In the genomic region with DNA sequence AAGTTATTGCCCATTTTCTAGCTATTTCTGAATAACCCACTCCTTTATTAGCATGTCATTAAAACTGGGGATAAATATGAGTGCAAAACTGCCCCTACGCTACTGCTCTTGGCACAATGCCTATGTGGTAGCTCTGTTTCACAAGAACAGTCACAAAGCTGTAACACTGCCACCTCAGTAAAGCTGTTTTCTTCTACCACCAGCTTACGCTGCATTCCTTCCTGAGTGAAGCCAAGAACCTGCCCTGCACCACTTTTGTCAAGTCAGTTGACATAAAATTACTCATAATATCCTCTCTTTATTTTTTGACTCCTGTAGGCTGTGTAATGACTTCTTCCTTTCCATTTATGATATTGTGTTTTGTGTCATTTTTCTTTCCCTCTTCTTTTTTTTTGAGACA, we compare ENCODE assay signal across 8 cellular contexts.
DNase-seq lines count a peak whose midpoint lies in the region; ATAC-seq lines count a peak whose summit lies in the region.
"Not testable (repeated sequence)": the region's sequence is repeated elsewhere in the genome, so short reads cannot be mapped to it uniquely, and the experiment has no call there.

No MANE protein-coding gene starts in this region.

- not testable (repeated sequence) for H3K36me3 ChIP-seq in CD4-positive, CD25-positive, alpha-beta regulatory T cell (ENCODE audit: control insufficient read depth, insufficient read depth, low read length)

- not testable (repeated sequence) for H3K4me3 ChIP-seq in CD4-positive, CD25-positive, alpha-beta regulatory T cell (ENCODE audit: low read depth, low read length)

- DNase-seq in CD4-positive, CD25-positive, alpha-beta regulatory T cell; activated CD4-positive, alpha-beta T cell treated with anti-CD3 and anti-CD28 coated beads for 36 hours; activated CD4-positive, alpha-beta memory T cell treated with anti-CD3 and anti-CD28 coated beads, Interleukin-2, amount 10 ng/mL, durations not matched to agents 7 days and 5 days; activated T-cell treated with anti-CD3 and anti-CD28 coated beads, Interleukin-2, amount 50 U/mL, for 72 hours; effector memory CD8-positive, alpha-beta T cell; stimulated activated effector memory CD8-positive, alpha-beta T cell treated with anti-CD3 and anti-CD28 coated beads, Interleukin-12 subunit alpha, Interleukin-12 subunit beta, amount 100 ng/mL, for 72 hours (ENCODE audit: low spot score in 2 of 2): not testable (repeated sequence)
- DNase-seq in activated naive CD4-positive, alpha-beta T cell treated with anti-CD3 and anti-CD28 coated beads for 36 hours: peak; percentile 12

- not testable (repeated sequence) for H3K36me3 Mint-ChIP-seq in CD4-positive, CD25-positive, alpha-beta regulatory T cell; T-helper 1 cell treated with Interleukin-12 subunit alpha and Interleukin-12 subunit beta and Interleukin-4 antibody, amounts not matched to agents 30 μg/mL and 1 μg/mL, for 36 hours (ENCODE audit: low read depth); activated CD4-positive, alpha-beta T cell treated with anti-CD3 and anti-CD28 coated beads for 36 hours (ENCODE audit: low read depth); activated CD4-positive, alpha-beta memory T cell treated with anti-CD3 and anti-CD28 coated beads, Interleukin-2, amount 10 ng/mL, durations not matched to agents 7 days and 5 days (ENCODE audit: low read depth); activated T-cell treated with anti-CD3 and anti-CD28 coated beads, Interleukin-2, amount 50 U/mL, for 72 hours (ENCODE audit: insufficient read depth in 2 of 2); activated naive CD4-positive, alpha-beta T cell treated with anti-CD3 and anti-CD28 coated beads for 36 hours (ENCODE audit: low read depth); effector memory CD8-positive, alpha-beta T cell (ENCODE audit: insufficient read depth); stimulated activated effector memory CD8-positive, alpha-beta T cell treated with anti-CD3 and anti-CD28 coated beads, Interleukin-12 subunit alpha, Interleukin-12 subunit beta, amount 100 ng/mL, for 72 hours

- H3K4me3 Mint-ChIP-seq in CD4-positive, CD25-positive, alpha-beta regulatory T cell: peak overlapping the region in 1 of 4 donors; percentile 41
- H3K4me3 Mint-ChIP-seq in T-helper 1 cell treated with Interleukin-12 subunit alpha and Interleukin-12 subunit beta and Interleukin-4 antibody, amounts not matched to agents 30 μg/mL and 1 μg/mL, for 36 hours; activated CD4-positive, alpha-beta T cell treated with anti-CD3 and anti-CD28 coated beads for 36 hours; activated CD4-positive, alpha-beta memory T cell treated with anti-CD3 and anti-CD28 coated beads, Interleukin-2, amount 10 ng/mL, durations not matched to agents 7 days and 5 days; activated T-cell treated with anti-CD3 and anti-CD28 coated beads, Interleukin-2, amount 50 U/mL, for 72 hours; activated naive CD4-positive, alpha-beta T cell treated with anti-CD3 and anti-CD28 coated beads for 36 hours; effector memory CD8-positive, alpha-beta T cell; stimulated activated effector memory CD8-positive, alpha-beta T cell treated with anti-CD3 and anti-CD28 coated beads, Interleukin-12 subunit alpha, Interleukin-12 subunit beta, amount 100 ng/mL, for 72 hours: not testable (repeated sequence)

- H3K4me1 ChIP-seq in CD4-positive, CD25-positive, alpha-beta regulatory T cell (ENCODE audit: control insufficient read depth, insufficient read depth, low read length, poor library complexity, severe bottlenecking): not testable (repeated sequence)

- H3K27me3 Mint-ChIP-seq in CD4-positive, CD25-positive, alpha-beta regulatory T cell; T-helper 1 cell treated with Interleukin-12 subunit alpha and Interleukin-12 subunit beta and Interleukin-4 antibody, amounts not matched to agents 30 μg/mL and 1 μg/mL, for 36 hours (ENCODE audit: low read depth); activated CD4-positive, alpha-beta T cell treated with anti-CD3 and anti-CD28 coated beads for 36 hours; activated CD4-positive, alpha-beta memory T cell treated with anti-CD3 and anti-CD28 coated beads, Interleukin-2, amount 10 ng/mL, durations not matched to agents 7 days and 5 days; activated T-cell treated with anti-CD3 and anti-CD28 coated beads, Interleukin-2, amount 50 U/mL, for 72 hours (ENCODE audit: low read depth); activated naive CD4-positive, alpha-beta T cell treated with anti-CD3 and anti-CD28 coated beads for 36 hours (ENCODE audit: low read depth); effector memory CD8-positive, alpha-beta T cell: not testable (repeated sequence)

- H3K9me3 ChIP-seq in CD4-positive, CD25-positive, alpha-beta regulatory T cell (ENCODE audit: control insufficient read depth in 2 of 2, low read length in 2 of 2): not testable (repeated sequence)

- not testable (repeated sequence) for H3K27ac ChIP-seq in CD4-positive, CD25-positive, alpha-beta regulatory T cell (ENCODE audit: insufficient read depth, low read length, poor library complexity, severe bottlenecking)

- H3K27me3 ChIP-seq in CD4-positive, CD25-positive, alpha-beta regulatory T cell (ENCODE audit: control insufficient read depth, insufficient read depth, low read length): not testable (repeated sequence)

- peak overlapping the region in 1 of 3 donors; percentile 74 for H3K27ac Mint-ChIP-seq in CD4-positive, CD25-positive, alpha-beta regulatory T cell
- H3K27ac Mint-ChIP-seq in T-helper 1 cell treated with Interleukin-12 subunit alpha and Interleukin-12 subunit beta and Interleukin-4 antibody, amounts not matched to agents 30 μg/mL and 1 μg/mL, for 36 hours: peak overlapping the region; percentile 26
- H3K27ac Mint-ChIP-seq in activated CD4-positive, alpha-beta T cell treated with anti-CD3 and anti-CD28 coated beads for 36 hours; activated naive CD4-positive, alpha-beta T cell treated with anti-CD3 and anti-CD28 coated beads for 36 hours; effector memory CD8-positive, alpha-beta T cell; stimulated activated effector memory CD8-positive, alpha-beta T cell treated with anti-CD3 and anti-CD28 coated beads, Interleukin-12 subunit alpha, Interleukin-12 subunit beta, amount 100 ng/mL, for 72 hours: not testable (repeated sequence)
- peak overlapping the region; percentile 68 for H3K27ac Mint-ChIP-seq in activated CD4-positive, alpha-beta memory T cell treated with anti-CD3 and anti-CD28 coated beads, Interleukin-2, amount 10 ng/mL, durations not matched to agents 7 days and 5 days
- peak overlapping the region; percentile 4 for H3K27ac Mint-ChIP-seq in activated T-cell treated with anti-CD3 and anti-CD28 coated beads, Interleukin-2, amount 50 U/mL, for 72 hours

- ATAC-seq in CD4-positive, CD25-positive, alpha-beta regulatory T cell (ENCODE audit: low read depth in 2 of 2): peak; percentile 34 to 38
- peak; percentile 73 for ATAC-seq in activated CD4-positive, alpha-beta T cell treated with anti-CD3 and anti-CD28 coated beads for 36 hours
- peak; percentile 56 to 74 for ATAC-seq in activated T-cell treated with anti-CD3 and anti-CD28 coated beads, Interleukin-2, amount 50 U/mL, for 72 hours (replicated peaks in 1 of 2)
- peak; percentile 21 for ATAC-seq in effector memory CD8-positive, alpha-beta T cell (replicated peaks)
- peak; percentile 84 for ATAC-seq in stimulated activated effector memory CD8-positive, alpha-beta T cell treated with anti-CD3 and anti-CD28 coated beads, Interleukin-12 subunit alpha, Interleukin-12 subunit beta, amount 100 ng/mL, for 72 hours

- intact Hi-C loops in activated CD4-positive, alpha-beta T cell treated with anti-CD3 and anti-CD28 coated beads for 36 hours (cut with DNase I, micrococcal nuclease); activated naive CD4-positive, alpha-beta T cell treated with anti-CD3 and anti-CD28 coated beads for 36 hours (cut with micrococcal nuclease): not testable (repeated sequence)

- H3K9me3 Mint-ChIP-seq in CD4-positive, CD25-positive, alpha-beta regulatory T cell; T-helper 1 cell treated with Interleukin-12 subunit alpha and Interleukin-12 subunit beta and Interleukin-4 antibody, amounts not matched to agents 30 μg/mL and 1 μg/mL, for 36 hours; activated CD4-positive, alpha-beta T cell treated with anti-CD3 and anti-CD28 coated beads for 36 hours (ENCODE audit: low read depth); activated CD4-positive, alpha-beta memory T cell treated with anti-CD3 and anti-CD28 coated beads, Interleukin-2, amount 10 ng/mL, durations not matched to agents 7 days and 5 days; activated T-cell treated with anti-CD3 and anti-CD28 coated beads, Interleukin-2, amount 50 U/mL, for 72 hours; activated naive CD4-positive, alpha-beta T cell treated with anti-CD3 and anti-CD28 coated beads for 36 hours; effector memory CD8-positive, alpha-beta T cell; stimulated activated effector memory CD8-positive, alpha-beta T cell treated with anti-CD3 and anti-CD28 coated beads, Interleukin-12 subunit alpha, Interleukin-12 subunit beta, amount 100 ng/mL, for 72 hours: not testable (repeated sequence)

- CTCF ChIA-PET in activated CD4-positive, alpha-beta T cell treated with anti-CD3 and anti-CD28 coated beads for 36 hours (lab: Charles Lee); activated CD4-positive, alpha-beta memory T cell treated with anti-CD3 and anti-CD28 coated beads, Interleukin-2, amount 10 ng/mL, durations not matched to agents 7 days and 5 days (lab: Charles Lee); activated naive CD4-positive, alpha-beta T cell treated with anti-CD3 and anti-CD28 coated beads for 36 hours (lab: Charles Lee): not testable (repeated sequence)

- POLR2A ChIA-PET in activated CD4-positive, alpha-beta T cell treated with anti-CD3 and anti-CD28 coated beads for 36 hours (lab: Charles Lee); activated CD4-positive, alpha-beta memory T cell treated with anti-CD3 and anti-CD28 coated beads, Interleukin-2, amount 10 ng/mL, durations not matched to agents 7 days and 5 days (lab: Charles Lee): not testable (repeated sequence)

- H3K4me1 Mint-ChIP-seq in CD4-positive, CD25-positive, alpha-beta regulatory T cell: peaks cover 0 to 20% (median 8%) of the 10 kb centered on the region in 4 donors
- peaks cover 23% of the 10 kb centered on the region for H3K4me1 Mint-ChIP-seq in T-helper 1 cell treated with Interleukin-12 subunit alpha and Interleukin-12 subunit beta and Interleukin-4 antibody, amounts not matched to agents 30 μg/mL and 1 μg/mL, for 36 hours (ENCODE audit: low read depth)
- H3K4me1 Mint-ChIP-seq in activated CD4-positive, alpha-beta T cell treated with anti-CD3 and anti-CD28 coated beads for 36 hours: peaks cover 13% of the 10 kb centered on the region
- H3K4me1 Mint-ChIP-seq in activated CD4-positive, alpha-beta memory T cell treated with anti-CD3 and anti-CD28 coated beads, Interleukin-2, amount 10 ng/mL, durations not matched to agents 7 days and 5 days: peaks cover 37% of the 10 kb centered on the region
- peaks cover 25% of the 10 kb centered on the region for H3K4me1 Mint-ChIP-seq in activated T-cell treated with anti-CD3 and anti-CD28 coated beads, Interleukin-2, amount 50 U/mL, for 72 hours (ENCODE audit: low read depth)
- H3K4me1 Mint-ChIP-seq in activated naive CD4-positive, alpha-beta T cell treated with anti-CD3 and anti-CD28 coated beads for 36 hours (ENCODE audit: low read depth); effector memory CD8-positive, alpha-beta T cell (ENCODE audit: low read depth in 2 of 2): not testable (repeated sequence)
- H3K4me1 Mint-ChIP-seq in stimulated activated effector memory CD8-positive, alpha-beta T cell treated with anti-CD3 and anti-CD28 coated beads, Interleukin-12 subunit alpha, Interleukin-12 subunit beta, amount 100 ng/mL, for 72 hours: peaks cover 19% of the 10 kb centered on the region

Comparison
In these comparisons a context has a peak if more than half of its experiments do, and no peak if none do; other contexts are left out.
1. ATAC-seq: peak in every context shown above with its lines; median percentile 84 in stimulated activated effector memory CD8-positive, alpha-beta T cell treated with anti-CD3 and anti-CD28 coated beads, Interleukin-12 subunit alpha, Interleukin-12 subunit beta, amount 100 ng/mL, for 72 hours; 73 in activated CD4-positive, alpha-beta T cell treated with anti-CD3 and anti-CD28 coated beads for 36 hours; 65 in activated T-cell treated with anti-CD3 and anti-CD28 coated beads, Interleukin-2, amount 50 U/mL, for 72 hours; 36 in CD4-positive, CD25-positive, alpha-beta regulatory T cell; 21 in effector memory CD8-positive, alpha-beta T cell.